Comparison of ENCODE assay signal across 21 cellular contexts in genomic region chr11:71577469-71578004, GRCh38. TPM values are rescaled to one million over a fixed set of nuclear protein-coding genes. Genes with fewer than 3 reads are reported as not detected.
DNase-seq lines count a peak whose midpoint lies in the region; ATAC-seq, FAIRE-seq and TF ChIP-seq lines count a peak whose summit lies in the region.
"Had no signal": no experiment of that assay in that cellular context is flagged by ENCODE, and none has a peak within 500 bp of the region (broad histone marks: within the 10 kb centered on the region; RNA-seq: fewer than 3 reads in every experiment).

No MANE protein-coding gene starts in this region.

- no peak overlapping the region for H4K8ac ChIP-seq in IMR-90 (ENCODE audit: low read depth in 2 of 2, low read length in 2 of 2)
- peak overlapping the region; percentile 98 for H4K8ac ChIP-seq in neuronal stem cell (ENCODE audit: low read depth, low read length)

- H3K23ac ChIP-seq in IMR-90 (ENCODE audit: low read depth, low read length) (no peak overlapping the region), neuronal stem cell (ENCODE audit: low read depth, low read length, poor library complexity) (no peak overlapping the region)

- H3K4me3 ChIP-seq in IMR-90 (ENCODE audit: insufficient read depth, low read depth, low read length), result no peak overlapping the region
- no peak overlapping the region for H3K4me3 ChIP-seq in K562
- H3K4me3 ChIP-seq in neuronal stem cell (ENCODE audit: low read length in 2 of 2), result peak overlapping the region in 1 of 2 donors; percentile 46
- H3K4me3 ChIP-seq: GM23248 had no signal

- H3K27me3 ChIP-seq in IMR-90 (ENCODE audit: control insufficient read depth, insufficient read depth, low read length), result peaks cover 27% of the 10 kb centered on the region
- peaks cover 35 to 56% of the 10 kb centered on the region in 2 experiments for H3K27me3 ChIP-seq in K562 (ENCODE audit: control insufficient read depth in 2 of 2, insufficient read depth in 2 of 2, low read length in 2 of 2)
- peaks cover 0 to 3% (median 0%) of the 10 kb centered on the region in 3 experiments for H3K27me3 ChIP-seq in neuronal stem cell (ENCODE audit: control insufficient read depth in 3 of 3, insufficient read depth in 3 of 3, low read depth in 1 of 3, low read length in 3 of 3)

- H3K4ac ChIP-seq in IMR-90 (ENCODE audit: low read depth, low read length), result no peak overlapping the region
- no peak overlapping the region for H3K4ac ChIP-seq in neuronal stem cell (ENCODE audit: low read length)

- TF ChIP-seq RAD21 in IMR-90 (IDR thresholded peaks at IDR 0.05; ENCODE audit: low read length) (no peak), K562 (CRISPR knock-in tag; conservative IDR thresholded peaks at IDR 0.05 in 1 of 2, IDR thresholded peaks at IDR 0.05 in 1 of 2) (no peak)

- no peak overlapping the region for H2AK5ac ChIP-seq in IMR-90 (ENCODE audit: low read depth, low read length)
- no peak overlapping the region for H2AK5ac ChIP-seq in neuronal stem cell (ENCODE audit: low read depth, low read length)

- H3K27ac ChIP-seq in IMR-90 (ENCODE audit: insufficient read depth, low read length) (no peak overlapping the region), K562 (ENCODE audit: extremely low read depth, low read depth, low read length) (no peak overlapping the region), neuronal stem cell (replicated peaks; ENCODE audit: low read length) (no peak overlapping the region)
- H3K27ac ChIP-seq: GM23248 had no signal

- DNase-seq in IMR-90 (no peak), K562 (ENCODE audit: extremely low read depth in 1 of 4, low spot score in 3 of 4) (no peak), neuronal stem cell (ENCODE audit: low spot score) (no peak), NCI-H2171 treated with DMSO at 0.1 percent for 48 hours (lab: John Stamatoyannopoulos, UW) (no peak), NCI-H526 (lab: John Stamatoyannopoulos, UW) (no peak)
- no peak for DNase-seq in stimulated activated CD4-positive, alpha-beta T cell treated with anti-CD3 and anti-CD28 coated beads, Interleukin-4, amount 100 ng/mL, for 4 hours
- DNase-seq: C1 segment of cervical spinal cord; Calu3; CD4-positive, alpha-beta memory T cell; COR-L47; DMS153; DND-41; GM23248; H9 had no signal

- H2BK15ac ChIP-seq in IMR-90 (ENCODE audit: low read depth, low read length), result no peak overlapping the region
- H2BK15ac ChIP-seq in neuronal stem cell (ENCODE audit: low read length), result no peak overlapping the region

- no peak overlapping the region for H4K91ac ChIP-seq in IMR-90 (ENCODE audit: insufficient read depth, low read depth, low read length)
- no peak overlapping the region for H4K91ac ChIP-seq in neuronal stem cell (ENCODE audit: low read depth, low read length, poor library complexity)

- H3K4me1 ChIP-seq in IMR-90 (ENCODE audit: control insufficient read depth, insufficient read depth, low read length), result no peaks in the 10 kb centered on the region
- no peaks in the 10 kb centered on the region for H3K4me1 ChIP-seq in K562 (replicated peaks in 1 of 2; ENCODE audit: control insufficient read depth in 2 of 2, insufficient read depth in 2 of 2, low read length in 2 of 2)
- H3K4me1 ChIP-seq in neuronal stem cell (ENCODE audit: control insufficient read depth in 2 of 2, insufficient read depth in 1 of 2, low read depth in 1 of 2, low read length in 2 of 2), result peaks cover 0 to 10% of the 10 kb centered on the region in 2 donors

- H2AFZ ChIP-seq in IMR-90 (replicated peaks; ENCODE audit: low read length, poor library complexity) (no peak overlapping the region), K562 (ENCODE audit: low read depth, low read length) (no peak overlapping the region), neuronal stem cell (ENCODE audit: low read length) (no peak overlapping the region)
- H2AFZ ChIP-seq: GM23248 had no signal

- H3K79me1 ChIP-seq in IMR-90 (ENCODE audit: low read depth in 1 of 2, low read length in 2 of 2) (no peaks in the 10 kb centered on the region), neuronal stem cell (ENCODE audit: low read depth, low read length) (no peaks in the 10 kb centered on the region)

- no peak overlapping the region for H2AK9ac ChIP-seq in IMR-90 (replicated peaks; ENCODE audit: low read depth, low read length, poor library complexity)

- H3K9ac ChIP-seq in IMR-90 (ENCODE audit: low read depth, low read length) (no peak overlapping the region), K562 (ENCODE audit: insufficient read depth in 1 of 2, low read depth in 2 of 2, low read length in 2 of 2) (no peak overlapping the region), neuronal stem cell (ENCODE audit: low read depth, low read length, poor library complexity) (peak overlapping the region; percentile 56)
- H3K9ac ChIP-seq: GM23248 had no signal

- H3K9me1 ChIP-seq in IMR-90 (ENCODE audit: insufficient read depth, low read length), result no peaks in the 10 kb centered on the region
- H3K9me1 ChIP-seq in K562 (ENCODE audit: control insufficient read depth, insufficient read depth, low read length), result no peaks in the 10 kb centered on the region

- H3K18ac ChIP-seq in IMR-90 (ENCODE audit: low read depth, low read length), result no peak overlapping the region
- no peak overlapping the region for H3K18ac ChIP-seq in neuronal stem cell (ENCODE audit: low read length)

- H3K14ac ChIP-seq in IMR-90 (replicated peaks; ENCODE audit: low read depth, low read length) (no peak overlapping the region), neuronal stem cell (ENCODE audit: low read length) (no peak overlapping the region)

- H3K4me2 ChIP-seq in IMR-90 (ENCODE audit: low read depth, low read length), result no peak overlapping the region
- H3K4me2 ChIP-seq in K562 (ENCODE audit: insufficient read depth, low read length), result no peak overlapping the region
- no peak overlapping the region for H3K4me2 ChIP-seq in neuronal stem cell (ENCODE audit: insufficient read depth, low read length, poor library complexity, severe bottlenecking)

- no peak for TF ChIP-seq EP300 in K562 (IDR thresholded peaks at IDR 0.05; ENCODE audit: low read length)

- H2BK120ac ChIP-seq in IMR-90 (ENCODE audit: low read depth, low read length), result no peak overlapping the region
- H2BK120ac ChIP-seq in neuronal stem cell (ENCODE audit: low read depth, low read length), result no peak overlapping the region

- TF ChIP-seq POLR2A in IMR-90 (IDR thresholded peaks at IDR 0.05; ENCODE audit: low read depth, low read length) (no peak), K562 (conservative IDR thresholded peaks at IDR 0.05) (no peak)

- H4K5ac ChIP-seq in IMR-90 (ENCODE audit: low read depth, low read length), result no peak overlapping the region

- FAIRE-seq in K562 (lab: Jason Lieb, UNC), result no peak
- FAIRE-seq: G401.6, GM19239 had no signal

- CTCF ChIA-PET in IMR-90 (lab: Yijun Ruan, JAX) (no interaction called here), K562 (lab: Yijun Ruan, JAX; ENCODE audit: low intra/inter-chr PET ratio) (no interaction called here)

- no peaks in the 10 kb centered on the region for H3K9me3 ChIP-seq in IMR-90 (ENCODE audit: control insufficient read depth, insufficient read depth, low read length)
- H3K9me3 ChIP-seq in K562 (replicated peaks; ENCODE audit: control insufficient read depth, insufficient read depth, low read depth, low read length), result no peaks in the 10 kb centered on the region
- peaks cover 0 to 4% of the 10 kb centered on the region in 2 donors for H3K9me3 ChIP-seq in neuronal stem cell (replicated peaks in 1 of 2; ENCODE audit: control insufficient read depth in 2 of 2, insufficient read depth in 1 of 2, low read depth in 1 of 2, low read length in 2 of 2)

- POLR2A ChIA-PET in IMR-90 (lab: Charles Lee; ENCODE audit: unreplicated experiment), result no interaction called here
- POLR2A ChIA-PET in K562 (lab: Yijun Ruan, JAX), result no interaction called here

- H4K20me1 ChIP-seq in IMR-90 (ENCODE audit: insufficient read depth, low read length) (no peaks in the 10 kb centered on the region), K562 (replicated peaks; ENCODE audit: control insufficient read depth, insufficient read depth, low read length) (no peaks in the 10 kb centered on the region)

- in situ Hi-C loops in IMR-90 (cut with MboI; ENCODE audit: low sequenced_read_pairs) (no loop called here), K562 (cut with MboI) (loop anchor here (25.0 kb wide), 1 partner anchor 860 kb away; the partner anchor contains the start of gene CLPB)

- no peak for ATAC-seq in IMR-90 (ENCODE audit: low read depth)
- no peak for ATAC-seq in K562
- ATAC-seq: HCT116 had no signal

- H3K56ac ChIP-seq in IMR-90 (ENCODE audit: extremely low read depth, insufficient read depth, low read length), result no peak overlapping the region

- H2BK20ac ChIP-seq in IMR-90 (ENCODE audit: low read depth, low read length), result no peak overlapping the region

- no peaks in the 10 kb centered on the region for H3K79me2 ChIP-seq in K562 (ENCODE audit: control insufficient read depth, insufficient read depth, low read length)

- BruUV-seq in IMR-90 (replicated peaks; lab: Mats Ljungman, UMichigan) (no TSS peak), K562 (replicated peaks; lab: Mats Ljungman, UMichigan) (no TSS peak)

- H2BK5ac ChIP-seq in IMR-90 (ENCODE audit: low read depth, low read length, poor library complexity, severe bottlenecking) (peak overlapping the region; percentile 33), neuronal stem cell (ENCODE audit: low read length) (no peak overlapping the region)

- 72 to 100% methylated on average over 2 to 6 of the region's 7 CpGs for WGBS in IMR-90 (ENCODE audit: extremely low coverage in 2 of 2, insufficient read length in 1 of 2), 2 experiments
- WGBS in K562 (ENCODE audit: insufficient coverage, low coverage, missing lambda C conversion rate), result 1% methylated on average over 7 of the region's 7 CpGs
- 100% methylated on average over 3 to 6 of the region's 7 CpGs for WGBS in neuronal stem cell (ENCODE audit: extremely low coverage in 2 of 2, insufficient read length in 2 of 2, insufficient replicate concordance in 1 of 2), 2 donors

- TF ChIP-seq CTCF in IMR-90 (conservative IDR thresholded peaks at IDR 0.05; ENCODE audit: low read depth, low read length) (no peak), K562 (IDR thresholded peaks at IDR 0.05 in 2 of 3, conservative IDR thresholded peaks at IDR 0.05 in 1 of 3; ENCODE audit: insufficient read depth in 2 of 3, low read depth in 1 of 3, low read length in 3 of 3) (no peak)

- intact Hi-C loops in IMR-90 (cut with micrococcal nuclease) (no loop called here), K562 (cut with micrococcal nuclease) (no loop called here)

- H3K36me3 ChIP-seq in IMR-90 (ENCODE audit: control insufficient read depth, insufficient read depth, low read length) (no peaks in the 10 kb centered on the region), K562 (ENCODE audit: control insufficient read depth, insufficient read depth, low read length) (no peaks in the 10 kb centered on the region), neuronal stem cell (replicated peaks in 1 of 2; ENCODE audit: control insufficient read depth in 2 of 2, insufficient read depth in 2 of 2, low read length in 2 of 2) (no peaks in the 10 kb centered on the region)

- no peak overlapping the region for H2BK12ac ChIP-seq in neuronal stem cell (ENCODE audit: low read length)

- dilution Hi-C loops in IMR-90 (cut with HindIII; ENCODE audit: low sequenced_read_pairs, unreplicated experiment), result no loop called here

RNA-seq across cellular contexts. Expression of gene KRTAP5-11, which starts 5.1 kb away (rescaled TPM):
- not detected in 2 replicates for total RNA-seq in IMR-90 (2012; rRNA removed)
- polyA plus RNA-seq in IMR-90 (2012; rRNA removed), result not detected in 2 replicates
- not detected in 2 replicates for polyA plus RNA-seq in IMR-90 (2012; cell fraction: cytosol; rRNA removed)
- polyA plus RNA-seq in IMR-90 (2012; cell fraction: nucleus; rRNA removed; ENCODE audit: low replicate concordance), result not detected in 2 replicates
- total RNA-seq in K562 (2011; cell fraction: chromatin; rRNA removed; ENCODE audit: low replicate concordance), result not detected in 2 replicates
- total RNA-seq in K562 (2011; cell fraction: nucleolus; rRNA removed), result not detected in 2 replicates
- not detected in 2 replicates for total RNA-seq in K562 (2011; cell fraction: nucleoplasm; rRNA removed)
- not detected in 2 replicates for total RNA-seq in K562 (2014; rRNA removed)
- total RNA-seq in K562 (2014; rRNA removed; fragmentation: Illumina TruSeq; extraction: Trizol), result not detected in 2 replicates
- total RNA-seq in K562 (2015; rRNA removed; fragmentation: Illumina TruSeq; extraction: Trizol), result not detected in 2 replicates
- total RNA-seq in K562 (2021), result not detected in 2 replicates
- not detected in 2 replicates for polyA plus RNA-seq in K562 (2011; rRNA removed)
- polyA plus RNA-seq in K562 (2011; cell fraction: cytosol; rRNA removed), result not detected in 2 replicates
- not detected in 2 replicates for polyA plus RNA-seq in K562 (2011; cell fraction: nucleus; rRNA removed)
- polyA plus RNA-seq in K562 (2012), result not detected in 2 replicates
- polyA plus RNA-seq in K562 (2014; fragmentation: Illumina TruSeq; extraction: Trizol), result not detected in 2 replicates
- not detected for polyA plus RNA-seq in K562 (2014; fragmentation: Nextera tagmentation; extraction: Ambion mirVana)
- not detected in 2 replicates for polyA plus RNA-seq in K562 (2014; rRNA removed)
- polyA minus RNA-seq in K562 (2011; rRNA and poly(A)+ RNA removed), result not detected in 2 replicates
- polyA minus RNA-seq in K562 (2011; cell fraction: cytosol; rRNA and poly(A)+ RNA removed), result not detected in 2 replicates
- polyA minus RNA-seq in K562 (2011; cell fraction: nucleus; rRNA and poly(A)+ RNA removed), result not detected in 2 replicates
- polyA plus RNA-seq in neuronal stem cell (2013, experiment 1 of 2), result not detected
- polyA plus RNA-seq in neuronal stem cell (2013, experiment 2 of 2), result 0.07 TPM
- total RNA-seq: A172; A673; Calu3; CD4-positive, alpha-beta memory T cell; GM23248; H4; H9 had no signal
- polyA plus RNA-seq: BJ; CD4-positive, alpha-beta memory T cell; GM23248 had no signal

RNA-seq across cellular contexts. Expression of gene KRTAP5-10, which starts 12.2 kb away (rescaled TPM):
- total RNA-seq in IMR-90 (2012; rRNA removed) (not detected in 2 replicates), K562 (2014; rRNA removed) (not detected in 2 replicates), K562 (2014; rRNA removed; fragmentation: Illumina TruSeq; extraction: Trizol) (not detected in 2 replicates), K562 (2015; rRNA removed; fragmentation: Illumina TruSeq; extraction: Trizol) (not detected in 2 replicates), K562 (2021) (not detected in 2 replicates)
- polyA plus RNA-seq in IMR-90 (2012; rRNA removed) (not detected in 2 replicates), K562 (2011; rRNA removed) (not detected in 2 replicates), K562 (2014; fragmentation: Illumina TruSeq; extraction: Trizol) (not detected in 2 replicates), K562 (2014; fragmentation: Nextera tagmentation; extraction: Ambion mirVana) (not detected), K562 (2014; rRNA removed) (not detected in 2 replicates)
- 0.04 and 0.08 TPM in 2 replicates for polyA plus RNA-seq in IMR-90 (2012; cell fraction: cytosol; rRNA removed)
- polyA plus RNA-seq in IMR-90 (2012; cell fraction: nucleus; rRNA removed; ENCODE audit: low replicate concordance), result 0.18 and 0.19 TPM in 2 replicates
- total RNA-seq in K562 (2011; cell fraction: chromatin; rRNA removed; ENCODE audit: low replicate concordance), result not detected in 2 replicates
- total RNA-seq in K562 (2011; cell fraction: nucleolus; rRNA removed), result not detected in 2 replicates
- total RNA-seq in K562 (2011; cell fraction: nucleoplasm; rRNA removed), result not detected in 2 replicates
- polyA plus RNA-seq in K562 (2011; cell fraction: cytosol; rRNA removed), result not detected in 2 replicates
- not detected in 2 replicates for polyA plus RNA-seq in K562 (2011; cell fraction: nucleus; rRNA removed)
- not detected in 2 replicates for polyA plus RNA-seq in K562 (2012)
- not detected in 2 replicates for polyA minus RNA-seq in K562 (2011; rRNA and poly(A)+ RNA removed)
- polyA minus RNA-seq in K562 (2011; cell fraction: cytosol; rRNA and poly(A)+ RNA removed), result not detected in 2 replicates
- polyA minus RNA-seq in K562 (2011; cell fraction: nucleus; rRNA and poly(A)+ RNA removed), result not detected in 2 replicates
- 0.11 TPM for polyA plus RNA-seq in neuronal stem cell (2013, experiment 1 of 2)
- 0.08 TPM for polyA plus RNA-seq in neuronal stem cell (2013, experiment 2 of 2)
- total RNA-seq: A172; A673; Calu3; CD4-positive, alpha-beta memory T cell; GM23248; H4; H9 had no signal
- polyA plus RNA-seq: CD4-positive, alpha-beta memory T cell; GM23248 had no signal

RNA-seq across cellular contexts. Expression of gene KRTAP5-9, which starts 29.3 kb away (rescaled TPM):
- total RNA-seq in IMR-90 (2012; rRNA removed), result not detected in 2 replicates
- polyA plus RNA-seq in IMR-90 (2012; rRNA removed), result 0.09 TPM in 1 of 2 replicates, not detected in the other
- 0.03 TPM in 1 of 2 replicates, not detected in the other for polyA plus RNA-seq in IMR-90 (2012; cell fraction: cytosol; rRNA removed)
- polyA plus RNA-seq in IMR-90 (2012; cell fraction: nucleus; rRNA removed; ENCODE audit: low replicate concordance), result 0.66 and 1.9 TPM in 2 replicates
- not detected in 2 replicates for total RNA-seq in K562 (2011; cell fraction: chromatin; rRNA removed; ENCODE audit: low replicate concordance)
- not detected in 2 replicates for total RNA-seq in K562 (2011; cell fraction: nucleolus; rRNA removed)
- total RNA-seq in K562 (2011; cell fraction: nucleoplasm; rRNA removed), result not detected in 2 replicates
- not detected in 2 replicates for total RNA-seq in K562 (2014; rRNA removed)
- total RNA-seq in K562 (2014; rRNA removed; fragmentation: Illumina TruSeq; extraction: Trizol), result not detected in 2 replicates
- total RNA-seq in K562 (2015; rRNA removed; fragmentation: Illumina TruSeq; extraction: Trizol), result not detected in 2 replicates
- not detected in 2 replicates for total RNA-seq in K562 (2021)
- not detected in 2 replicates for polyA plus RNA-seq in K562 (2011; rRNA removed)
- polyA plus RNA-seq in K562 (2011; cell fraction: cytosol; rRNA removed), result not detected in 2 replicates
- polyA plus RNA-seq in K562 (2011; cell fraction: nucleus; rRNA removed), result 0.16 and 0.22 TPM in 2 replicates
- polyA plus RNA-seq in K562 (2012), result 0.08 TPM in 1 of 2 replicates, not detected in the other
- polyA plus RNA-seq in K562 (2014; fragmentation: Illumina TruSeq; extraction: Trizol), result not detected in 2 replicates
- polyA plus RNA-seq in K562 (2014; fragmentation: Nextera tagmentation; extraction: Ambion mirVana), result not detected
- polyA plus RNA-seq in K562 (2014; rRNA removed), result not detected in 2 replicates
- polyA minus RNA-seq in K562 (2011; rRNA and poly(A)+ RNA removed), result not detected in 2 replicates
- not detected in 2 replicates for polyA minus RNA-seq in K562 (2011; cell fraction: cytosol; rRNA and poly(A)+ RNA removed)
- polyA minus RNA-seq in K562 (2011; cell fraction: nucleus; rRNA and poly(A)+ RNA removed), result not detected in 2 replicates
- polyA plus RNA-seq in neuronal stem cell (2013, experiment 1 of 2), result 0.06 TPM
- not detected for polyA plus RNA-seq in neuronal stem cell (2013, experiment 2 of 2)
- total RNA-seq: A172; A673; Calu3; CD4-positive, alpha-beta memory T cell; GM23248; H4; H9 had no signal
- polyA plus RNA-seq: CD4-positive, alpha-beta memory T cell; GM23248 had no signal

RNA-seq across cellular contexts. Expression of gene KRTAP5-8, which starts 39.7 kb away (rescaled TPM):
- total RNA-seq in IMR-90 (2012; rRNA removed) (not detected in 2 replicates), K562 (2014; rRNA removed) (not detected in 2 replicates), K562 (2014; rRNA removed; fragmentation: Illumina TruSeq; extraction: Trizol) (not detected in 2 replicates), K562 (2015; rRNA removed; fragmentation: Illumina TruSeq; extraction: Trizol) (not detected in 2 replicates), K562 (2021) (not detected in 2 replicates)
- polyA plus RNA-seq in IMR-90 (2012; rRNA removed) (0.07 TPM in 1 of 2 replicates, not detected in the other), K562 (2011; rRNA removed) (not detected in 2 replicates), K562 (2014; fragmentation: Illumina TruSeq; extraction: Trizol) (not detected in 2 replicates), K562 (2014; fragmentation: Nextera tagmentation; extraction: Ambion mirVana) (not detected), K562 (2014; rRNA removed) (not detected in 2 replicates)
- not detected in 2 replicates for polyA plus RNA-seq in IMR-90 (2012; cell fraction: cytosol; rRNA removed)
- polyA plus RNA-seq in IMR-90 (2012; cell fraction: nucleus; rRNA removed; ENCODE audit: low replicate concordance), result 0.36 and 0.37 TPM in 2 replicates
- not detected in 2 replicates for total RNA-seq in K562 (2011; cell fraction: chromatin; rRNA removed; ENCODE audit: low replicate concordance)
- not detected in 2 replicates for total RNA-seq in K562 (2011; cell fraction: nucleolus; rRNA removed)
- not detected in 2 replicates for total RNA-seq in K562 (2011; cell fraction: nucleoplasm; rRNA removed)
- not detected in 2 replicates for polyA plus RNA-seq in K562 (2011; cell fraction: cytosol; rRNA removed)
- not detected in 2 replicates for polyA plus RNA-seq in K562 (2011; cell fraction: nucleus; rRNA removed)
- not detected in 2 replicates for polyA plus RNA-seq in K562 (2012)
- not detected in 2 replicates for polyA minus RNA-seq in K562 (2011; rRNA and poly(A)+ RNA removed)
- polyA minus RNA-seq in K562 (2011; cell fraction: cytosol; rRNA and poly(A)+ RNA removed), result not detected in 2 replicates
- not detected in 2 replicates for polyA minus RNA-seq in K562 (2011; cell fraction: nucleus; rRNA and poly(A)+ RNA removed)
- not detected for polyA plus RNA-seq in neuronal stem cell (2013, experiment 1 of 2)
- 0.03 TPM for polyA plus RNA-seq in neuronal stem cell (2013, experiment 2 of 2)
- total RNA-seq: A172; A673; Calu3; CD4-positive, alpha-beta memory T cell; GM23248; H4; H9 had no signal
- polyA plus RNA-seq: BJ; CD4-positive, alpha-beta memory T cell; GM23248 had no signal

RNA-seq across cellular contexts. Expression of gene KRTAP5-7, which starts 50.5 kb away (rescaled TPM):
- not detected in 2 replicates for total RNA-seq in IMR-90 (2012; rRNA removed)
- not detected in 2 replicates for polyA plus RNA-seq in IMR-90 (2012; rRNA removed)
- not detected in 2 replicates for polyA plus RNA-seq in IMR-90 (2012; cell fraction: cytosol; rRNA removed)
- 0.08 and 0.39 TPM in 2 replicates for polyA plus RNA-seq in IMR-90 (2012; cell fraction: nucleus; rRNA removed; ENCODE audit: low replicate concordance)
- not detected in 2 replicates for total RNA-seq in K562 (2011; cell fraction: chromatin; rRNA removed; ENCODE audit: low replicate concordance)
- not detected in 2 replicates for total RNA-seq in K562 (2011; cell fraction: nucleolus; rRNA removed)
- not detected in 2 replicates for total RNA-seq in K562 (2011; cell fraction: nucleoplasm; rRNA removed)
- not detected in 2 replicates for total RNA-seq in K562 (2014; rRNA removed)
- not detected in 2 replicates for total RNA-seq in K562 (2014; rRNA removed; fragmentation: Illumina TruSeq; extraction: Trizol)
- total RNA-seq in K562 (2015; rRNA removed; fragmentation: Illumina TruSeq; extraction: Trizol), result not detected in 2 replicates
- total RNA-seq in K562 (2021), result not detected in 2 replicates
- polyA plus RNA-seq in K562 (2011; rRNA removed), result not detected in 2 replicates
- polyA plus RNA-seq in K562 (2011; cell fraction: cytosol; rRNA removed), result not detected in 2 replicates
- not detected in 2 replicates for polyA plus RNA-seq in K562 (2011; cell fraction: nucleus; rRNA removed)
- not detected in 2 replicates for polyA plus RNA-seq in K562 (2012)
- polyA plus RNA-seq in K562 (2014; fragmentation: Illumina TruSeq; extraction: Trizol), result not detected in 2 replicates
- not detected for polyA plus RNA-seq in K562 (2014; fragmentation: Nextera tagmentation; extraction: Ambion mirVana)
- polyA plus RNA-seq in K562 (2014; rRNA removed), result not detected in 2 replicates
- not detected in 2 replicates for polyA minus RNA-seq in K562 (2011; rRNA and poly(A)+ RNA removed)
- polyA minus RNA-seq in K562 (2011; cell fraction: cytosol; rRNA and poly(A)+ RNA removed), result not detected in 2 replicates
- polyA minus RNA-seq in K562 (2011; cell fraction: nucleus; rRNA and poly(A)+ RNA removed), result not detected in 2 replicates
- 0.03 TPM for polyA plus RNA-seq in neuronal stem cell (2013, experiment 1 of 2)
- polyA plus RNA-seq in neuronal stem cell (2013, experiment 2 of 2), result not detected
- total RNA-seq: A172; A673; Calu3; CD4-positive, alpha-beta memory T cell; GM23248; H4; H9 had no signal
- polyA plus RNA-seq: BJ; CD4-positive, alpha-beta memory T cell; GM23248 had no signal
